Comparison of ENCODE assay signal across 9 cellular contexts in the genomic region with DNA sequence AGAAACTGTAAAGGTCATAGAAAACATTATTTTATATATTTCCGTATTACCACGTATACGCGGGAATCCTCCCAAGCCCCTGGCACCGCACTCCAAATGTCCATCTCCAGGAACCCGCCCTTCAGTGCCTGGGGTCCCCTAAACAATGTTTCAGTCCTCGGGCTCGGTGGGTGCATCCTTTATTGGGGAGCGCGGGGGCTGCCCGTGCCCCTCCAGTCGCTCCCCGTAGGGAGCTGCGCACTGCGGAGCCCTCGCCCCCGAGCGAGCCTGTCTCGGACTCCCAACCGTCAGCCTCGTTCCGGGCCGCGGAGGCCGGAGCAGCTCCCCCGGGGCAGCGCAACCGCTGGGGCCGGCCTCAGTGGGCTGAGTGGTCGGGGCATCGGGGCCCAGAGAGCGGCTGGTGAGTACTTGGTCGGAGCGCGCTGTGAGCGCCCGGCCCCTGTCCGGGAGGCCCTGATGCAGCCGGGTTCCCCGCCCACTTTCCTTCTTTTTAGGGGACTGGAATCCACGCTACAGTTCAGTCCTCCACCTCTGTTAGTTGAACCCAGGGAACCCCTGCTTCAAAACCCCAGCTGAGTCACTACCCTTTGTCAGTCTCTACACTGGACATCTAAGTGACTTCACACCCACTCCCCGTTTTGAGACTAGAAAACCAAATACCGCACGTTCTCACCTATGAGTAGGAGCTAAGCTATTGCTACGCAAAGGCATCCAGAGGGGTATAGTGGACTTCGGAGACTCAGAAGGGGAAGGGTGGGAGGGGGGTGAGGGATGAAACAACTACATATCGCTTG. TPM values are rescaled to one million over a fixed set of nuclear protein-coding genes. Genes with fewer than 3 reads are reported as not detected.
DNase-seq lines count a peak whose midpoint lies in the region; ATAC-seq, FAIRE-seq and TF ChIP-seq lines count a peak whose summit lies in the region.
"Had no signal": no experiment of that assay in that cellular context is flagged by ENCODE, and none has a peak within 500 bp of the region (broad histone marks: within the 10 kb centered on the region; RNA-seq: fewer than 3 reads in every experiment).

A gene with protein sequence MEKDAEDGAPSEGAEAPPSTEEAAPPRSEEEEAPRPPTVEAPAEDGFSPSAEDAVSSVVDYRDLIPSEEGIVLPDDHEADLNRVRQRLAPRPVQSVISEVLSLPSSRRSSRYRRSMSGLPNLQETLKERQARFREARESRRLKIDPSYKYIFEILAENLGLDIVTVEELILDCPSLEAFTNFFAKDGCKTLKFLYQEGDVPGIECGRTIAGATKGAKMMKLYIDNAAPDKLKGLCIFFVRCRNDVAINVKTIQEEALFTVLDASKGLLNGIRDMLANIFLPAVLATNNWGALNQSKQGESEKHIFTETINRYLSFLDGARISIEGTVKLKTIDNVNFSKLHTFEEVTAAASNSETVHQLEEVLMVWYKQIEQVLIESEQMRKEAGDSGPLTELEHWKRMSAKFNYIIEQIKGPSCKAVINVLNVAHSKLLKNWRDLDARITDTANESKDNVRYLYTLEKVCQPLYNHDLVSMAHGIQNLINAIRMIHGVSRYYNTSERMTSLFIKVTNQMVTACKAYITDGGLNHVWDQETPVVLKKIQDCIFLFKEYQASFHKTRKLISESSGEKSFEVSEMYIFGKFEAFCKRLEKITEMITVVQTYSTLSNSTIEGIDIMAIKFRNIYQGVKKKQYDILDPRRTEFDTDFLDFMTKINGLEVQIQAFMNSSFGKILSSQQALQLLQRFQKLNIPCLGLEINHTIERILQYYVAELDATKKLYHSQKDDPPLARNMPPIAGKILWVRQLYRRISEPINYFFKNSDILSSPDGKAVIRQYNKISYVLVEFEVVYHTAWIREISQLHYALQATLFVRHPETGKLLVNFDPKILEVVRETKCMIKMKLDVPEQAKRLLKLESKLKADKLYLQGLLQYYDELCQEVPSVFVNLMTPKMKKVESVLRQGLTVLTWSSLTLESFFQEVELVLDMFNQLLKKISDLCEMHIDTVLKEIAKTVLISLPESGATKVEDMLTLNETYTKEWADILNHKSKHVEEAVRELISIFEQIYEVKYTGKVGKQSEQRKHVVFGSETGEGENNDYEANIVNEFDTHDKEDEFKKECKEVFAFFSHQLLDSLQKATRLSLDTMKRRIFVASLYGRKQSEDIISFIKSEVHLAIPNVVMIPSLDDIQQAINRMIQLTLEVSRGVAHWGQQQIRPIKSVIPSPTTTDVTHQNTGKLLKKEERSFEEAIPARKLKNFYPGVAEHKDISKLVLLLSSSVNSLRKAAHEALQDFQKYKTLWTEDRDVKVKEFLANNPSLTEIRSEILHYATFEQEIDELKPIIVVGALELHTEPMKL (N-terminal part only) (plus strand): TSS at position 296 of the 794 bp plus-strand sequence. CDS start 7,499 bp downstream, outside the sequence.

- peak within 1 kb of the TSS; percentile 56 to 96 (median 84) for H3K27ac Mint-ChIP-seq in CD8-positive, alpha-beta memory T cell

- POLR2A ChIA-PET in CD8-positive, alpha-beta memory T cell (lab: Charles Lee) = interaction anchor here (0.5 to 3.0 kb wide), 4 partner anchors 12 to 889 kb away, joined by 3 to 41 read pairs (median 6); a partner anchor contains a TSS

- WGBS in esophagus, 2 donors = 11 to 12% methylated on average over 46 to 47 of the region's 47 CpGs

- peak within 1 kb of the TSS; percentile 11 for H3K4me3 ChIP-seq in CD8-positive, alpha-beta memory T cell (ENCODE audit: low read length)
- peak within 1 kb of the TSS; percentile 37 for H3K4me3 ChIP-seq in WI38 (ENCODE audit: low read depth, low read length)
- H3K4me3 ChIP-seq in esophagus (ENCODE audit: low read depth in 1 of 2, low read length in 2 of 2) = peak within 1 kb of the TSS; percentile 12 to 40
- no peak within 1 kb of the TSS for H3K4me3 ChIP-seq in parathyroid adenoma (ENCODE audit: low read depth, low read length)

- H3K27ac ChIP-seq in CD8-positive, alpha-beta memory T cell (ENCODE audit: low read depth, low read length) = no peak within 1 kb of the TSS
- H3K27ac ChIP-seq in esophagus (ENCODE audit: low read depth in 2 of 2, low read length in 1 of 2) (peak within 1 kb of the TSS in 1 of 2 donors; percentile 1), parathyroid adenoma (no peak within 1 kb of the TSS)
- H3K27ac ChIP-seq: VCaP had no signal

- H3K9me3 ChIP-seq in CD8-positive, alpha-beta memory T cell (ENCODE audit: low read length) = no peaks in the 10 kb centered on the region
- no peaks in the 10 kb centered on the region for H3K9me3 ChIP-seq in esophagus (ENCODE audit: control insufficient read depth in 2 of 2, insufficient read depth in 1 of 2, low read depth in 1 of 2, low read length in 1 of 2)
- no peaks in the 10 kb centered on the region for H3K9me3 ChIP-seq in parathyroid adenoma (ENCODE audit: control insufficient read depth, low read length)

- H3K27me3 Mint-ChIP-seq in CD8-positive, alpha-beta memory T cell = peaks cover 13 to 38% of the 10 kb centered on the region in 2 donors

- no peaks in the 10 kb centered on the region for H3K36me3 ChIP-seq in CD8-positive, alpha-beta memory T cell (ENCODE audit: insufficient read depth, low read length)
- no peaks in the 10 kb centered on the region for H3K36me3 ChIP-seq in esophagus (ENCODE audit: control insufficient read depth in 2 of 2, insufficient read depth in 2 of 2, low read length in 1 of 2)
- no peaks in the 10 kb centered on the region for H3K36me3 ChIP-seq in parathyroid adenoma (ENCODE audit: control insufficient read depth, insufficient read depth, low read length)

- H3K9ac ChIP-seq in parathyroid adenoma = no peak within 1 kb of the TSS

- peaks cover 0 to 6% (median 1%) of the 10 kb centered on the region in 3 donors for H3K36me3 Mint-ChIP-seq in CD8-positive, alpha-beta memory T cell

- peaks cover 0 to 4% (median 0%) of the 10 kb centered on the region in 5 donors for H3K9me3 Mint-ChIP-seq in CD8-positive, alpha-beta memory T cell

- no peaks in the 10 kb centered on the region for H3K79me2 ChIP-seq in parathyroid adenoma

- peaks cover 16% of the 10 kb centered on the region for H3K4me1 ChIP-seq in CD8-positive, alpha-beta memory T cell (ENCODE audit: insufficient read depth, low read length)
- H3K4me1 ChIP-seq in esophagus (ENCODE audit: control insufficient read depth in 2 of 2, insufficient read depth in 2 of 2, low read length in 1 of 2) (peaks cover 0 to 4% of the 10 kb centered on the region in 2 donors), parathyroid adenoma (no peaks in the 10 kb centered on the region)

- CTCF ChIA-PET in CD8-positive, alpha-beta memory T cell (lab: Charles Lee) = interaction anchor here (3.4 kb wide), 1 partner anchor 13 kb away, joined by 14 read pairs; a partner anchor contains a TSS

- no peak for FAIRE-seq in HTR-8/SVneo (lab: Jason Lieb, UNC)

- ATAC-seq in HG02678 (IDR thresholded peaks at IDR 0.05; ENCODE audit: unreplicated experiment) = no peak
- ATAC-seq in HG03135 (IDR thresholded peaks at IDR 0.05; ENCODE audit: unreplicated experiment) = no peak

- H3K4me1 Mint-ChIP-seq in CD8-positive, alpha-beta memory T cell = peaks cover 17 to 26% (median 22%) of the 10 kb centered on the region in 3 donors

- TF ChIP-seq CTCF in WI38 (IDR thresholded peaks at IDR 0.05; ENCODE audit: low read depth, low read length) (no peak), parathyroid adenoma (IDR thresholded peaks at IDR 0.05) (no peak)

- peak within 1 kb of the TSS; percentile 56 to 84 (median 74) for H3K4me3 Mint-ChIP-seq in CD8-positive, alpha-beta memory T cell

- no peaks in the 10 kb centered on the region for H3K27me3 ChIP-seq in CD8-positive, alpha-beta memory T cell (ENCODE audit: insufficient read depth, low read length, poor library complexity, severe bottlenecking)
- H3K27me3 ChIP-seq in esophagus (ENCODE audit: control insufficient read depth in 1 of 2, insufficient read depth in 2 of 2, low read length in 2 of 2) (no peaks in the 10 kb centered on the region), parathyroid adenoma (ENCODE audit: control insufficient read depth, insufficient read depth, low read length) (no peaks in the 10 kb centered on the region)

- H2AFZ ChIP-seq in parathyroid adenoma = peak within 1 kb of the TSS; percentile 71

- peak within 1 kb of the TSS; percentile 37 for H3K4me2 ChIP-seq in parathyroid adenoma (ENCODE audit: low read length)

- no peak for DNase-seq in CD8-positive, alpha-beta memory T cell
- DNase-seq in NCI-H774 (lab: John Stamatoyannopoulos, UW) (no peak), HTR-8/SVneo (ENCODE audit: insufficient read length, low spot score) (no peak)

RNA-seq across cellular contexts. Expression of the gene that starts here (rescaled TPM):
- under 1 TPM; 0.11 to 0.20 TPM for total RNA-seq in CD8-positive, alpha-beta memory T cell
- polyA plus RNA-seq in CD8-positive, alpha-beta memory T cell = not detected
- polyA plus RNA-seq in esophagus = under 1 TPM; under 0.01 TPM
